8 cellular contexts compared by ENCODE assay signal in genomic region chr2:127049927-127050802, GRCh38. TPM values are rescaled to one million over a fixed set of nuclear protein-coding genes. Genes with fewer than 3 reads are reported as not detected.
DNase-seq lines count a peak whose midpoint lies in the region; ATAC-seq lines count a peak whose summit lies in the region.

No MANE protein-coding gene starts in this region.

- no peaks in the 10 kb centered on the region for H3K9me3 Mint-ChIP-seq in activated CD4-positive, alpha-beta memory T cell treated with anti-CD3 and anti-CD28 coated beads for 36 hours
- H3K9me3 Mint-ChIP-seq in dendritic cell treated with granulocyte-macrophage colony-stimulating factor and Interleukin-4, amounts not matched to agents 40 ng/mL and 50 ng/mL, for 4 days = no peaks in the 10 kb centered on the region

- peaks cover 2% of the 10 kb centered on the region for H3K4me1 Mint-ChIP-seq in activated CD4-positive, alpha-beta memory T cell treated with anti-CD3 and anti-CD28 coated beads for 36 hours (ENCODE audit: low read depth)
- H3K4me1 Mint-ChIP-seq in dendritic cell treated with granulocyte-macrophage colony-stimulating factor and Interleukin-4, amounts not matched to agents 40 ng/mL and 50 ng/mL, for 4 days (ENCODE audit: low read depth) = peaks cover 15% of the 10 kb centered on the region

- no peak overlapping the region for H3K4me3 Mint-ChIP-seq in activated CD4-positive, alpha-beta memory T cell treated with anti-CD3 and anti-CD28 coated beads for 36 hours
- H3K4me3 Mint-ChIP-seq in dendritic cell treated with granulocyte-macrophage colony-stimulating factor and Interleukin-4, amounts not matched to agents 40 ng/mL and 50 ng/mL, for 4 days = no peak overlapping the region

- ATAC-seq in HG02885 (IDR thresholded peaks at IDR 0.05; ENCODE audit: poor library complexity, unreplicated experiment) = peak; percentile 68

- H3K27ac Mint-ChIP-seq in activated CD4-positive, alpha-beta memory T cell treated with anti-CD3 and anti-CD28 coated beads for 36 hours = no peak overlapping the region
- H3K27ac Mint-ChIP-seq in dendritic cell treated with granulocyte-macrophage colony-stimulating factor and Interleukin-4, amounts not matched to agents 40 ng/mL and 50 ng/mL, for 4 days = peak overlapping the region; percentile 46

- CTCF ChIA-PET in activated CD4-positive, alpha-beta memory T cell treated with anti-CD3 and anti-CD28 coated beads for 36 hours (lab: Charles Lee) = interaction anchor here (0.5 to 2.7 kb wide), 14 partner anchors 8 to 602 kb away, joined by 3 to 8 read pairs (median 4); no protein-coding TSS in a partner anchor

- H3K27me3 Mint-ChIP-seq in activated CD4-positive, alpha-beta memory T cell treated with anti-CD3 and anti-CD28 coated beads for 36 hours = no peaks in the 10 kb centered on the region
- peaks cover 16% of the 10 kb centered on the region for H3K27me3 Mint-ChIP-seq in dendritic cell treated with granulocyte-macrophage colony-stimulating factor and Interleukin-4, amounts not matched to agents 40 ng/mL and 50 ng/mL, for 4 days

- POLR2A ChIA-PET in activated CD4-positive, alpha-beta memory T cell treated with anti-CD3 and anti-CD28 coated beads for 36 hours (lab: Charles Lee) = no interaction called here

- intact Hi-C loops in activated CD4-positive, alpha-beta memory T cell treated with anti-CD3 and anti-CD28 coated beads for 36 hours (cut with micrococcal nuclease) = no loop called here
- intact Hi-C loops in dendritic cell treated with granulocyte-macrophage colony-stimulating factor and Interleukin-4, amounts not matched to agents 40 ng/mL and 50 ng/mL, for 4 days (cut with micrococcal nuclease) = no loop called here

- DNase-seq in NCI-H146 (lab: John Stamatoyannopoulos, UW) (peak; percentile 34), NCI-H146 treated with DMSO at 0.1 percent for 48 hours (lab: John Stamatoyannopoulos, UW; ENCODE audit: unreplicated experiment) (no peak), NCI-H345 (lab: John Stamatoyannopoulos, UW) (peak; percentile 48), medulla oblongata (ENCODE audit: extremely low spot score) (peak; percentile 65)
- peak; percentile 70 for DNase-seq in activated CD4-positive, alpha-beta memory T cell treated with anti-CD3 and anti-CD28 coated beads for 36 hours
- peak; percentile 58 for DNase-seq in stimulated activated CD8-positive, alpha-beta memory T cell treated with anti-CD3 and anti-CD28 coated beads, Interleukin-4, amount 100 ng/mL, for 24 hours (ENCODE audit: low read depth)

- H3K36me3 Mint-ChIP-seq in activated CD4-positive, alpha-beta memory T cell treated with anti-CD3 and anti-CD28 coated beads for 36 hours = peaks cover 5% of the 10 kb centered on the region
- H3K36me3 Mint-ChIP-seq in dendritic cell treated with granulocyte-macrophage colony-stimulating factor and Interleukin-4, amounts not matched to agents 40 ng/mL and 50 ng/mL, for 4 days (ENCODE audit: low read depth) = no peaks in the 10 kb centered on the region

RNA-seq across cellular contexts. Expression of gene BIN1, which starts 56.8 kb away (rescaled TPM):
- total RNA-seq in activated CD4-positive, alpha-beta memory T cell treated with anti-CD3 and anti-CD28 coated beads for 36 hours = 10 to 100 TPM; 55.4 to 58.2 TPM
